ENCODE assay signal across 8 cellular contexts in the genomic region with DNA sequence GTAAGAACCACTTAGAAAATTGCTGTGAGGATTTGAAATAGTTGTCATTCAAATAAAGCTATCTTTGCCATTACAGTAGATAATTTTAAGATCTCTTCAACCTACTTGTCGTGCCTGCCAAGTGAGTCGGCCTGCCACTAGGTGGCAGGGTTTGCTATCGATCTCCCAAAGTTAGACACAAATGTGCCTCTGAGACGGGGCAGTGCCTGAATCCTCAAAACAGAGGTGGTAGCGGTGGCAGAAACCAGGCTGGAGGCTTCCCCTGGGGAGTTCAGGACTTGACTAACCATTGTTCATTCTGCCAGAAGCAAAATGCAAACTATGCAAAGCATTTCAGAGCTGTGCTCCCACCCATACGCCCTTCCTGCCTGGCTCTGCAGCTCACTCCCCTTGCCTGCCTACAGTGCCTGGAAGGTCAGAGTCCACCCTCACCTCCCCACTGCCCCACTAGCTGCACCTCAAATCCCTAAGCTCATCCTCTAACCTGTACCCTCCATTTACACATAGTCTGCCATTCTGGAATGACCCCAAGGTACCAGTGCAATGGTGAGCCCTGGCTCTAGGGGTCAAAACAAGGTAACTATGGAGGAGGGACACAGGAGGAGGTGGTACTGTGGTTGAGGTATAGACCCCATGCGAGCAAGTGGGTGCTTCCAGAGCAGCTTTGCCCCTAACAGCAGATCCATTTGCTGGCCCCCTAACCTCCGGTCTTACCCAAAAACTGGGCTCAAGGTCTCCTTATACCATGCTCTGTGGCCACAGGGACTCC.
DNase-seq lines count a peak whose midpoint lies in the region; ATAC-seq and TF ChIP-seq lines count a peak whose summit lies in the region.

No MANE protein-coding gene starts in this region.

- no peak overlapping the region for H3K27ac Mint-ChIP-seq in MCF 10A (ENCODE audit: low read depth, unreplicated experiment)

- 0 out of 2 replicates have a peak overlapping the region, but pooled peaks have one; percentile 17 for H3K27ac ChIP-seq in 22Rv1

- peak; percentile 92 for TF ChIP-seq CTCF in 22Rv1 (IDR thresholded peaks at IDR 0.05)
- TF ChIP-seq CTCF in GM13977 (IDR thresholded peaks at IDR 0.05; ENCODE audit: extremely low read depth, insufficient read depth, missing control alignments) = peak; percentile 91
- TF ChIP-seq CTCF in MCF 10A (IDR thresholded peaks at IDR 0.05; ENCODE audit: unreplicated experiment) = peak; percentile 63

- H3K27me3 Mint-ChIP-seq in MCF 10A (ENCODE audit: insufficient read depth, unreplicated experiment) = no peaks in the 10 kb centered on the region

- no TSS peak for BruUV-seq in MCF 10A (replicated peaks; lab: Mats Ljungman, UMichigan)

- intact Hi-C loops in MCF 10A (cut with micrococcal nuclease) = loop anchor here (1.0 kb wide), 4 partner anchors 35 to 243 kb away; no protein-coding TSS in a partner anchor

- peaks cover 5% of the 10 kb centered on the region for H3K36me3 Mint-ChIP-seq in MCF 10A (ENCODE audit: insufficient read depth, unreplicated experiment)

- DNase-seq in GM13977 (ENCODE audit: low spot score) (peak; percentile 84), NCI-H187 treated with DMSO at 0.1 percent for 48 hours (lab: John Stamatoyannopoulos, UW) (peak; percentile 39), UCSD-AML1 (lab: John Stamatoyannopoulos, UW; ENCODE audit: unreplicated experiment) (peak; percentile 74), MCF 10A (ENCODE audit: unreplicated experiment) (peak; percentile 78), iris pigment epithelial cell (ENCODE audit: low read depth) (peak; percentile 72)
- peak; percentile 38 to 60 (median 55) for DNase-seq in stimulated activated CD4-positive, alpha-beta T cell treated with anti-CD3 and anti-CD28 coated beads, Interleukin-1b, Interleukin-23, amount 100 ng/mL, for 24 hours (ENCODE audit: low read depth in 4 of 4, low spot score in 1 of 4)

- H3K4me3 Mint-ChIP-seq in MCF 10A (ENCODE audit: unreplicated experiment) = no peak overlapping the region

- peaks cover 5% of the 10 kb centered on the region for H3K4me1 Mint-ChIP-seq in MCF 10A (ENCODE audit: insufficient read depth, unreplicated experiment)

- ATAC-seq in HG02938 (IDR thresholded peaks at IDR 0.05; ENCODE audit: unreplicated experiment) = peak; percentile 75

- POLR2A ChIA-PET in MCF 10A (lab: Yijun Ruan, JAX) = interaction anchor here (0.6 to 1.2 kb wide), 5 partner anchors 32 to 247 kb away, joined by 3 to 4 read pairs (median 3); no protein-coding TSS in a partner anchor

- CTCF ChIA-PET in MCF 10A (lab: Yijun Ruan, JAX) = interaction anchor here (0.5 to 5.1 kb wide), 62 partner anchors 8 to 1731 kb away, joined by 3 to 78 read pairs (median 5); a partner anchor contains a TSS

- no peaks in the 10 kb centered on the region for H3K9me3 Mint-ChIP-seq in MCF 10A (ENCODE audit: unreplicated experiment)

- in situ Hi-C loops in GM13977 (cut with MboI; ENCODE audit: low pct_unique_long_range_greater_than_20kb, low sequenced_read_pairs, unreplicated experiment) = no loop called here

Comparison
In these comparisons a context has a peak if more than half of its experiments do, and no peak if none do; other contexts are left out.
1. Peak in every context shown above with its lines: DNase-seq, ATAC-seq and H3K27ac ChIP-seq.